16 cellular contexts compared by ENCODE assay signal in genomic region chr5:132046915-132047314, GRCh38. TPM values are rescaled to one million over a fixed set of nuclear protein-coding genes. Genes with fewer than 3 reads are reported as not detected.
"Had no signal": no experiment of that assay in that cellular context is flagged by ENCODE, and none has a peak within 500 bp of the region (broad histone marks: within the 10 kb centered on the region; RNA-seq: fewer than 3 reads in every experiment).

No MANE protein-coding gene starts in this region.

- H2AFZ ChIP-seq: hepatocyte had no signal

- ATAC-seq: activated T-cell treated with anti-CD3 and anti-CD28 coated beads, Interleukin-2, amount 50 U/mL, for 72 hours; gastrocnemius medialis; lower lobe of right lung had no signal

- H3K4me3 ChIP-seq: cardiac muscle cell, colonic mucosa, gastrocnemius medialis, hepatocyte, lower lobe of right lung, skin epidermis, tibial nerve had no signal

- H3K9me3 ChIP-seq: colonic mucosa, gastrocnemius medialis, lower lobe of right lung, neutrophil, tibial nerve had no signal

- H3K27ac ChIP-seq: cardiac muscle cell, colonic mucosa, gastrocnemius medialis, hepatocyte, lower lobe of right lung, neutrophil, skin epidermis, tibial nerve had no signal

- H3K27me3 ChIP-seq: cardiac muscle cell, colonic mucosa, hepatocyte had no signal

- H3K36me3 ChIP-seq: cardiac muscle cell, colonic mucosa, gastrocnemius medialis, lower lobe of right lung, neutrophil, tibial nerve had no signal

- DNase-seq: activated CD4-positive, alpha-beta T cell treated with anti-CD3 and anti-CD28 coated beads, Interleukin-2, amount 50 U/mL, for 1 hour; activated naive CD4-positive, alpha-beta T cell; activated T-cell treated with anti-CD3 and anti-CD28 coated beads, Interleukin-2, amount 50 U/mL, for 72 hours; colonic mucosa; effector CD8-positive, alpha-beta T cell; gastrocnemius medialis; kidney glomerular epithelial cell; lower lobe of right lung; naive B cell; stimulated activated CD4-positive, alpha-beta T cell treated with anti-CD3 and anti-CD28 coated beads, Interleukin-4, amount 100 ng/mL, for 4 hours; T-helper 2 cell had no signal

- H3K4me2 ChIP-seq: hepatocyte had no signal

- H3K4me3 Mint-ChIP-seq: activated T-cell treated with anti-CD3 and anti-CD28 coated beads, Interleukin-2, amount 50 U/mL, for 72 hours; naive B cell had no signal

- H3K4me1 Mint-ChIP-seq: naive B cell had no signal

- H3K4me1 ChIP-seq: colonic mucosa, gastrocnemius medialis, lower lobe of right lung, tibial nerve had no signal

- H3K79me2 ChIP-seq: hepatocyte had no signal

- H3K27ac Mint-ChIP-seq: activated T-cell treated with anti-CD3 and anti-CD28 coated beads, Interleukin-2, amount 50 U/mL, for 72 hours had no signal

RNA-seq across cellular contexts. Expression of gene IL3, which starts 13.5 kb away (rescaled TPM):
- total RNA-seq: cardiac muscle cell, gastrocnemius medialis, lower lobe of right lung, tibial nerve had no signal
- polyA plus RNA-seq: cardiac muscle cell, hepatocyte had no signal

RNA-seq across cellular contexts. Expression of gene CSF2, which starts 26.7 kb away (rescaled TPM):
- total RNA-seq: cardiac muscle cell, gastrocnemius medialis, hepatocyte, tibial nerve had no signal
- polyA plus RNA-seq: cardiac muscle cell, hepatocyte had no signal
